22 cellular contexts compared by ENCODE assay signal in genomic region chr14:105368426-105368825, GRCh38.
"Had no signal": no experiment of that assay in that cellular context is flagged by ENCODE, and none has a peak within 500 bp of the region (broad histone marks: within the 10 kb centered on the region; RNA-seq: fewer than 3 reads in every experiment).

No MANE protein-coding gene starts in this region.

- H3K27ac ChIP-seq: heart left ventricle, lower lobe of right lung, ovary, right atrium auricular region, right lobe of liver, stomach, suprapubic skin, tibial nerve, uterus had no signal

- H3K4me1 ChIP-seq: right lobe of liver, uterus had no signal

- H3K9me3 ChIP-seq: heart left ventricle, lower lobe of right lung, ovary, right atrium auricular region, right lobe of liver, stomach, suprapubic skin, tibial nerve, uterus had no signal

- H3K27me3 ChIP-seq: heart left ventricle, ovary, right atrium auricular region, right lobe of liver, stomach, suprapubic skin, tibial nerve, uterus had no signal

- H3K36me3 ChIP-seq: ovary, right lobe of liver, uterus had no signal

- DNase-seq: immature natural killer cell; kidney; lower lobe of right lung; mammary epithelial cell; mesenchymal stem cell; naive thymus-derived CD8-positive, alpha-beta T cell; ovary; stimulated activated CD4-positive, alpha-beta T cell treated with anti-CD3 and anti-CD28 coated beads, Interleukin-1b, Interleukin-23, amount 100 ng/mL, for 48 hours; stimulated activated CD4-positive, alpha-beta T cell treated with anti-CD3 and anti-CD28 coated beads, Interleukin-2, amount 100 ng/mL, for 48 hours; stimulated activated CD4-positive, alpha-beta T cell treated with anti-CD3 and anti-CD28 coated beads, Interleukin-4, amount 100 ng/mL, for 4 hours; stimulated activated CD8-positive, alpha-beta memory T cell treated with anti-CD3 and anti-CD28 coated beads, Interleukin-4, amount 100 ng/mL, for 48 hours; stimulated activated naive CD4-positive, alpha-beta T cell treated with Interleukin-2 at 50 U/mL for 16 hours; uterus had no signal

- ATAC-seq: heart left ventricle; left lobe of liver; lower lobe of right lung; naive thymus-derived CD8-positive, alpha-beta T cell; stimulated activated memory B cell treated with anti-CD40 and anti-IgM and Interleukin-4, amounts not matched to agents 10 μg/mL and 1 μg/mL and 100 μg/mL, for 72 hours had no signal

- H3K4me3 ChIP-seq: heart left ventricle, lower lobe of right lung, ovary, right atrium auricular region, right lobe of liver, smooth muscle cell, stomach, suprapubic skin, tibial nerve, uterus had no signal
